ENCODE assay signal across 2 cellular contexts in genomic region chr6:56661298-56661697, GRCh38.
TF ChIP-seq lines count a peak whose summit lies in the region.

No MANE protein-coding gene starts in this region.

TF ChIP-seq in GM23338, 12 proteins besides CTCF, POLR2A, EP300 and RAD21 (continued from another document):
- TF ChIP-seq EZH2 (IDR thresholded peaks at IDR 0.05; ENCODE audit: low read depth, unreplicated experiment) (no peak), POLR2AphosphoS5 (IDR thresholded peaks at IDR 0.05; ENCODE audit: low read depth) (no peak), EZH2phosphoT487 (IDR thresholded peaks at IDR 0.05; ENCODE audit: unreplicated experiment) (no peak), JUNB (IDR thresholded peaks at IDR 0.05; ENCODE audit: unreplicated experiment) (no peak), ZNF462 (CRISPR knock-in tag; IDR thresholded peaks at IDR 0.05) (no peak), REST (IDR thresholded peaks at IDR 0.05; ENCODE audit: unreplicated experiment) (no peak), NANOG (IDR thresholded peaks at IDR 0.05; ENCODE audit: borderline replicate concordance) (no peak), STAT1 (IDR thresholded peaks at IDR 0.05; ENCODE audit: unreplicated experiment) (no peak)

TF ChIP-seq in WTC11, 78 proteins besides CTCF, POLR2A, EP300 and RAD21 (continued from another document):
- no peak for TF ChIP-seq PRDM15 (CRISPR knock-in tag; IDR thresholded peaks at IDR 0.05)
TF ChIP-seq in WTC11: peak in this region for 0.
